Comparison of ENCODE assay signal across 8 cellular contexts in the genomic region with DNA sequence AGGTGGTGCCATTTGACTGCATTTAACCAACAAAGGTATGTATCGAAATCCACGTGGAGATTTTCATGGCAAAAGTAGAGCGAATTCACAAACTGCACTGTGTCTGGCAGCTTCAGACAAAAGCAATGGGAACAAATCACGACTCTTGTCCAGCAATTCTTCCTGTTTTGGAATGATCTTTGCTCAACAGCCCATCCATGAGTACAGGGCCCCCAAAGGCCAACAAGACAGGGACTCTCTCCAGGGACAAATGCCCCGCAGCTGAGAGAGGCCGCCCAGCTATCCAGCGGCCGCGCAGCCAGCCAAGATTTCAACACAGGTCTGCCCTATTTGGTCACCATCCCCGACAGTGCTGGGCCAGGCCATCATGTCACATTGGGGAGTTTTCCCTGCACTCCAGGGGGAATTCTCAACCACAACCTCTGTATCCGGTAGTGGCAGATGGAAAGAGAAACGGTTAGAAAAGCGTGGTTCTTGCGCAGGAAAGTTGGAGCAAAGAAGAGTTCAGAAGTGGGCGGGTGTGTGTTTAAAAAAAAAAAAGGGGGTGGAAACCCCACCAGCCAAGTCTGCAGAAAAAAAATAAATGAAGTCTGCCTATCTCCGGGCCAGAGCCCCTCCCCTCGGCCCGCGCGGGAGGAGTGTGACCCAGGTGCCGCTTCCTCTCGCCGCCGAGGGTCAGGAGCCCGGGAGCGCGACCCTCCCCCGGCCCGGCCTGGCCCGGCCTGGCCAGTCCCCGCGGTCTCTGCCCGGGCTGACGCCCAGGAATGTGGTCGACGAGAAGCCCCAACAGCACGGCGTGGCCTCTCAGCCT. TPM values are rescaled to one million over a fixed set of nuclear protein-coding genes. Genes with fewer than 3 reads are reported as not detected.
DNase-seq lines count a peak whose midpoint lies in the region; FAIRE-seq and TF ChIP-seq lines count a peak whose summit lies in the region.

A gene with protein sequence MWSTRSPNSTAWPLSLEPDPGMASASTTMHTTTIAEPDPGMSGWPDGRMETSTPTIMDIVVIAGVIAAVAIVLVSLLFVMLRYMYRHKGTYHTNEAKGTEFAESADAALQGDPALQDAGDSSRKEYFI (plus strand): TSS at position 659 of the 811 bp plus-strand sequence. CDS start 106 bp downstream, at position 765.

- H3K79me1 ChIP-seq in neuronal stem cell (ENCODE audit: low read depth, low read length): peaks cover 5% of the 10 kb centered on the region

- peak within 1 kb of the TSS; percentile 82 for H2AFZ ChIP-seq in neuronal stem cell (ENCODE audit: low read length)

- no peak within 1 kb of the TSS for H3K27ac ChIP-seq in neuronal stem cell (replicated peaks; ENCODE audit: low read length)

- POLR2A ChIA-PET in GM10248 (lab: Yijun Ruan, JAX): no interaction called here

- H2AK5ac ChIP-seq in neuronal stem cell (ENCODE audit: low read depth, low read length): no peak within 1 kb of the TSS

- peak within 1 kb of the TSS; percentile 62 for H2BK15ac ChIP-seq in neuronal stem cell (ENCODE audit: low read length)

- H3K4me3 ChIP-seq in H7 (ENCODE audit: insufficient read depth, low read depth, low read length) (peak within 1 kb of the TSS; percentile 70), MG63 (peak within 1 kb of the TSS; percentile 79), neuronal stem cell (ENCODE audit: low read length in 2 of 2) (peak within 1 kb of the TSS; percentile 78 to 86)

- peak within 1 kb of the TSS; percentile 61 for H2BK120ac ChIP-seq in neuronal stem cell (ENCODE audit: low read depth, low read length)

- peak within 1 kb of the TSS; percentile 30 for H2BK5ac ChIP-seq in neuronal stem cell (ENCODE audit: low read length)

- CTCF ChIA-PET in GM10248 (lab: Yijun Ruan, JAX): no interaction called here

- no peak within 1 kb of the TSS for H2BK12ac ChIP-seq in neuronal stem cell (ENCODE audit: low read length)

- H3K9me3 ChIP-seq in MG63 (no peaks in the 10 kb centered on the region), neuronal stem cell (replicated peaks in 1 of 2; ENCODE audit: control insufficient read depth in 2 of 2, insufficient read depth in 1 of 2, low read depth in 1 of 2, low read length in 2 of 2) (no peaks in the 10 kb centered on the region)

- no peaks in the 10 kb centered on the region; the same call in 1 of the 2 replicates for H3K27me3 ChIP-seq in H7 (ENCODE audit: control insufficient read depth, insufficient read depth, low read length)
- H3K27me3 ChIP-seq in MG63: no peaks in the 10 kb centered on the region
- peaks cover 0 to 2% (median 0%) of the 10 kb centered on the region in 3 experiments for H3K27me3 ChIP-seq in neuronal stem cell (ENCODE audit: control insufficient read depth in 3 of 3, insufficient read depth in 3 of 3, low read depth in 1 of 3, low read length in 3 of 3)

- H3K4me1 ChIP-seq in neuronal stem cell (ENCODE audit: control insufficient read depth in 2 of 2, insufficient read depth in 1 of 2, low read depth in 1 of 2, low read length in 2 of 2): peaks cover 23% of the 10 kb centered on the region in 2 donors

- peak within 1 kb of the TSS; percentile 52 for H4K8ac ChIP-seq in neuronal stem cell (ENCODE audit: low read depth, low read length)

- peak within 1 kb of the TSS; percentile 92 for H3K18ac ChIP-seq in neuronal stem cell (ENCODE audit: low read length)

- peak within 1 kb of the TSS; percentile 45 for H3K23ac ChIP-seq in neuronal stem cell (ENCODE audit: low read depth, low read length, poor library complexity)

- H3K9ac ChIP-seq in neuronal stem cell (ENCODE audit: low read depth, low read length, poor library complexity): no peak within 1 kb of the TSS

- no peak for FAIRE-seq in frontal cortex (lab: Jason Lieb, UNC)

- TF ChIP-seq CTCF in GM10248 (IDR thresholded peaks at IDR 0.05; ENCODE audit: control extremely low read depth, extremely low read depth, low read depth, missing control alignments): no peak

- no peaks in the 10 kb centered on the region for H3K36me3 ChIP-seq in H7 (replicated peaks; ENCODE audit: control insufficient read depth, insufficient read depth, low read length)
- H3K36me3 ChIP-seq in MG63: 0 out of 2 replicates have a peak, but pooled peaks cover 5% of the 10 kb centered on the region
- peaks cover 0 to 14% of the 10 kb centered on the region in 2 donors for H3K36me3 ChIP-seq in neuronal stem cell (replicated peaks in 1 of 2; ENCODE audit: control insufficient read depth in 2 of 2, insufficient read depth in 2 of 2, low read length in 2 of 2)

- peak within 1 kb of the TSS; percentile 81 for H3K4me2 ChIP-seq in neuronal stem cell (ENCODE audit: insufficient read depth, low read length, poor library complexity, severe bottlenecking)

- no peak within 1 kb of the TSS for H3K4ac ChIP-seq in neuronal stem cell (ENCODE audit: low read length)

- no peak within 1 kb of the TSS for H3K14ac ChIP-seq in neuronal stem cell (ENCODE audit: low read length)

- DNase-seq in GM10248 (ENCODE audit: extremely low spot score): peak; percentile 80
- DNase-seq in H7: peak; percentile 88
- peak; percentile 70 for DNase-seq in MG63
- DNase-seq in activated gamma-delta T cell treated with Interleukin-2 at 50 U/mL for 16 hours: peak; percentile 44
- DNase-seq in frontal cortex (ENCODE audit: low spot score in 2 of 2): peak; percentile 42 to 49
- peak; percentile 56 for DNase-seq in neuronal stem cell (ENCODE audit: low spot score)
- DNase-seq in NCI-H2107 treated with DMSO at 0.1 percent for 48 hours (lab: John Stamatoyannopoulos, UW; ENCODE audit: unreplicated experiment): no peak
- DNase-seq in NCI-H774 (lab: John Stamatoyannopoulos, UW): no peak

- H4K91ac ChIP-seq in neuronal stem cell (ENCODE audit: low read depth, low read length, poor library complexity): no peak within 1 kb of the TSS

- no CpG with 5 or more reads among the region's 38 CpGs for WGBS in neuronal stem cell (ENCODE audit: extremely low coverage in 2 of 2, insufficient read length in 2 of 2, insufficient replicate concordance in 1 of 2), 2 donors

RNA-seq across cellular contexts. Expression of the gene that starts here (rescaled TPM):
- 68.5 and 92.9 TPM in 2 replicates for total RNA-seq in H7 (2014; rRNA removed; shearing (Covaris generic))
- total RNA-seq in MG63 (2014; rRNA removed; shearing (Covaris generic); ENCODE audit: low replicate concordance): 49.1 and 118 TPM in 2 replicates
- total RNA-seq in frontal cortex: 19.6 TPM
- polyA plus RNA-seq in neuronal stem cell (2013, experiment 1 of 2): 24.1 TPM
- 24.1 TPM for polyA plus RNA-seq in neuronal stem cell (2013, experiment 2 of 2)

Comparison
In these comparisons a context has a peak if more than half of its experiments do, and no peak if none do; other contexts are left out.
1. DNase-seq: peak in GM10248 (single experiment), H7 (single experiment), MG63 (single experiment), activated gamma-delta T cell treated with Interleukin-2 at 50 U/mL for 16 hours (single experiment), frontal cortex (2 of 2) and neuronal stem cell (single experiment); none in NCI-H2107 treated with DMSO at 0.1 percent for 48 hours (single experiment) and NCI-H774 (single experiment).
2. Peak in every context shown above with its lines, with median percentiles within 50 percentile points of each other: H3K4me3 ChIP-seq.